In genomic region chr17:78532922-78533640, GRCh38 we compare ENCODE assay signal across 10 cellular contexts. TPM values are rescaled to one million over a fixed set of nuclear protein-coding genes. Genes with fewer than 3 reads are reported as not detected.
DNase-seq lines count a peak whose midpoint lies in the region; ATAC-seq, FAIRE-seq and TF ChIP-seq lines count a peak whose summit lies in the region.
"Had no signal": no experiment of that assay in that cellular context is flagged by ENCODE, and none has a peak within 500 bp of the region (broad histone marks: within the 10 kb centered on the region; RNA-seq: fewer than 3 reads in every experiment).

No MANE protein-coding gene starts in this region.

- H3K27me3 Mint-ChIP-seq in Calu3 (ENCODE audit: unreplicated experiment): no peaks in the 10 kb centered on the region

- no peak overlapping the region for H3K27ac ChIP-seq in SJCRH30

- CTCF ChIA-PET in Calu3 (lab: Charles Lee): interaction anchor here (0.5 to 1.0 kb wide), 2 partner anchors 9 to 36 kb away, joined by 4 to 8 read pairs; no protein-coding TSS in a partner anchor

- no peaks in the 10 kb centered on the region for H3K36me3 ChIP-seq in bronchial epithelial cell (ENCODE audit: control insufficient read depth, insufficient read depth, low read length)
- no peaks in the 10 kb centered on the region for H3K36me3 ChIP-seq in SJCRH30

- ATAC-seq in HG02970 (IDR thresholded peaks at IDR 0.05; ENCODE audit: low FRiP score, unreplicated experiment): no peak

- no peak for TF ChIP-seq CTCF in Calu3 (IDR thresholded peaks at IDR 0.05; ENCODE audit: unreplicated experiment)
- no peak for TF ChIP-seq CTCF in bronchial epithelial cell (IDR thresholded peaks at IDR 0.05; ENCODE audit: insufficient read depth, low read length, severe bottlenecking)

- H3K4me1 Mint-ChIP-seq in Calu3 (ENCODE audit: low read depth, unreplicated experiment): peaks cover 56% of the 10 kb centered on the region

- peak overlapping the region; percentile 41 for H3K4me3 Mint-ChIP-seq in Calu3 (ENCODE audit: low read depth, unreplicated experiment)

- no peak overlapping the region for H3K4me3 ChIP-seq in bronchial epithelial cell (ENCODE audit: low read depth, low read length)
- H3K4me3 ChIP-seq in SJCRH30: no peak overlapping the region

- H3K9me3 Mint-ChIP-seq in Calu3 (ENCODE audit: low read depth, unreplicated experiment): peaks cover 4% of the 10 kb centered on the region

- H3K36me3 Mint-ChIP-seq in Calu3 (ENCODE audit: insufficient read depth, unreplicated experiment): peaks cover 15% of the 10 kb centered on the region

- H3K27me3 ChIP-seq in bronchial epithelial cell (ENCODE audit: control insufficient read depth, insufficient read depth, low read length) (peaks cover 29% of the 10 kb centered on the region), SJCRH30 (no peaks in the 10 kb centered on the region)

- peak overlapping the region; percentile 82 for H3K27ac Mint-ChIP-seq in Calu3 (ENCODE audit: unreplicated experiment)

- no peaks in the 10 kb centered on the region for H3K9me3 ChIP-seq in SJCRH30 (replicated peaks)

- peak; percentile 92 for FAIRE-seq in bronchial epithelial cell (lab: Jason Lieb, UNC)
- FAIRE-seq: islet of Langerhans had no signal

- TSS peak; percentile 85 for BruUV-seq in Calu3 (replicated peaks; lab: Mats Ljungman, UMichigan)

- DNase-seq in Calu3: peak; percentile 84
- peak; percentile 52 for DNase-seq in LHCN-M2 (ENCODE audit: low read depth)
- DNase-seq in bronchial epithelial cell (ENCODE audit: low read depth): peak; percentile 94
- DNase-seq in non-pigmented ciliary epithelial cell (ENCODE audit: low read depth): peak; percentile 63
- no peak for DNase-seq in inferior parietal cortex (ENCODE audit: extremely low spot score)
- DNase-seq in SJCRH30: no peak
- DNase-seq: NCI-H524 treated with DMSO at 0.1 percent for 48 hours had no signal

- intact Hi-C loops in Calu3 (cut with micrococcal nuclease; ENCODE audit: unreplicated experiment): no loop called here

- peaks cover 38% of the 10 kb centered on the region for H3K4me1 ChIP-seq in SJCRH30

RNA-seq across cellular contexts. Expression of gene DNAH17, which starts 44.1 kb away (rescaled TPM):
- total RNA-seq in Calu3 (2022) (0.19 and 0.61 TPM in 2 replicates), LHCN-M2 (2014; rRNA removed) (not detected in 2 replicates), bronchial epithelial cell (under 0.01 TPM in 1 of 2 replicates, not detected in the other)
- 0.28 TPM for polyA plus RNA-seq in LHCN-M2 (2012)
- total RNA-seq in SJCRH30 (2014; rRNA removed; shearing (Covaris generic)): 3.1 and 3.7 TPM in 2 replicates
- total RNA-seq: G401 had no signal

Comparison
In these comparisons a context has a peak if more than half of its experiments do, and no peak if none do; other contexts are left out.
1. DNase-seq: peak in Calu3 (single experiment), LHCN-M2 (single experiment), bronchial epithelial cell (single experiment) and non-pigmented ciliary epithelial cell (single experiment); none in inferior parietal cortex (single experiment) and SJCRH30 (0 of 2).